In the genomic region with DNA sequence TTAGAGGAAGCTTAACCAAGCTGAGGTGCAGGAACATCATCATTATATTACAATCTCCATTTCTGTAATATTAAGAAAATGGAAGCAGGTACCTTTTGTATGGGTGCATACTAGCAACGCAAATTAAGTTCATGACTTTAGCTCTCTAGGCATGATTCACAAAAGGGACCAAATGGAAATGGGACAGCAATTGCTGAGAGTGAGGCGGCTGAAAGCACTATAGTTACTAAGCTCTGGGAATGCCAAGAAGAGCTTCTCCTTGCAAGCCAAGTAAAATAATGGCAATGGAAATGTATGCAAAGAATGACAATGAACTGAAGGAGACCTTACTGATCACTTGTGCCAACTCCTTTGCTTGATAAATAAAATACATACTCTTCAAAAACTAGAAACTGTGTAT, we compare ENCODE assay signal across 1 cellular context.
A peak's percentile ranks its signal among the peaks of the same experiment; 100 is the strongest.
TF ChIP-seq lines count a peak whose summit lies in the region.

No MANE protein-coding gene starts in this region.

TF ChIP-seq in GM23338, 12 proteins besides CTCF, POLR2A, EP300 and RAD21:
- TF ChIP-seq ZNF462 (CRISPR knock-in tag; IDR thresholded peaks at IDR 0.05) (peak; percentile 75), REST (IDR thresholded peaks at IDR 0.05; ENCODE audit: unreplicated experiment) (no peak)
